Comparison of ENCODE assay signal across 19 cellular contexts in genomic region chr17:46962374-46962790, GRCh38. TPM values are rescaled to one million over a fixed set of nuclear protein-coding genes. Genes with fewer than 3 reads are reported as not detected.
DNase-seq lines count a peak whose midpoint lies in the region; ATAC-seq and FAIRE-seq lines count a peak whose summit lies in the region.
"Had no signal": no experiment of that assay in that cellular context is flagged by ENCODE, and none has a peak within 500 bp of the region (broad histone marks: within the 10 kb centered on the region; RNA-seq: fewer than 3 reads in every experiment).

No MANE protein-coding gene starts in this region.

- H3K36me3 Mint-ChIP-seq in central memory CD8-positive, alpha-beta T cell (ENCODE audit: insufficient read depth), result peaks cover 4% of the 10 kb centered on the region

- no peaks in the 10 kb centered on the region for H3K9me3 ChIP-seq in right cardiac atrium (ENCODE audit: control insufficient read depth, low read length)
- H3K9me3 ChIP-seq: ascending aorta, heart left ventricle, left lung, sigmoid colon had no signal

- H3K27me3 Mint-ChIP-seq in central memory CD8-positive, alpha-beta T cell, result no peaks in the 10 kb centered on the region

- 2% methylated on average over 1 of the region's 1 CpG for WGBS in right cardiac atrium

- peak; percentile 14 for ATAC-seq in central memory CD8-positive, alpha-beta T cell (replicated peaks; ENCODE audit: extremely low read depth, poor library complexity, severe bottlenecking)
- no peak for ATAC-seq in right cardiac atrium
- ATAC-seq: activated CD4-positive, CD25-positive, alpha-beta regulatory T cell treated with anti-CD3 and anti-CD28 coated beads, Interleukin-2, amount 50 U/mL, for 24 hours; activated T-cell treated with anti-CD3 and anti-CD28 coated beads, Interleukin-2, amount 50 U/mL, for 4 hours; left lung; naive thymus-derived CD8-positive, alpha-beta T cell; Panc1; T-cell had no signal

- FAIRE-seq in HTR-8/SVneo (lab: Jason Lieb, UNC), result peak; percentile 38

- peaks cover 5% of the 10 kb centered on the region for H3K4me1 Mint-ChIP-seq in central memory CD8-positive, alpha-beta T cell

- H3K9me3 Mint-ChIP-seq in central memory CD8-positive, alpha-beta T cell, result no peaks in the 10 kb centered on the region

- H3K27me3 ChIP-seq in right cardiac atrium (ENCODE audit: control insufficient read depth, insufficient read depth), result no peaks in the 10 kb centered on the region
- H3K27me3 ChIP-seq: ascending aorta, sigmoid colon had no signal

- no peak overlapping the region for H3K4me3 Mint-ChIP-seq in central memory CD8-positive, alpha-beta T cell
- H3K4me3 Mint-ChIP-seq: activated T-cell treated with anti-CD3 and anti-CD28 coated beads, Interleukin-2, amount 50 U/mL, for 4 hours; CD8-positive, alpha-beta memory T cell; naive thymus-derived CD8-positive, alpha-beta T cell; T-cell had no signal

- H3K27ac ChIP-seq in right cardiac atrium (ENCODE audit: low read length), result no peak overlapping the region
- H3K27ac ChIP-seq: heart left ventricle, left lung, sigmoid colon had no signal

- DNase-seq in EL (peak; percentile 73), HTR-8/SVneo (ENCODE audit: insufficient read length, low spot score) (no peak), posterior vena cava (ENCODE audit: low spot score) (peak; percentile 18), right cardiac atrium (no peak), GM19238 (ENCODE audit: insufficient read length, low spot score) (no peak), NCI-H1694 (lab: John Stamatoyannopoulos, UW) (no peak)
- DNase-seq in central memory CD8-positive, alpha-beta T cell (ENCODE audit: low spot score in 2 of 2), result no peak
- DNase-seq: activated T-cell treated with anti-CD3 and anti-CD28 coated beads, Interleukin-2, amount 50 U/mL, for 4 hours; CD8-positive, alpha-beta memory T cell; left lung; NCI-H1105; NCI-H510A; sigmoid colon; T-cell had no signal

- H3K4me3 ChIP-seq in right cardiac atrium (ENCODE audit: low read length), result no peak overlapping the region
- H3K4me3 ChIP-seq: ascending aorta, heart left ventricle, left lung, sigmoid colon had no signal

- H3K27ac Mint-ChIP-seq in central memory CD8-positive, alpha-beta T cell (ENCODE audit: low read depth), result no peak overlapping the region
- H3K27ac Mint-ChIP-seq: CD8-positive, alpha-beta memory T cell; naive thymus-derived CD8-positive, alpha-beta T cell; T-cell had no signal

- no peaks in the 10 kb centered on the region for H3K4me1 ChIP-seq in right cardiac atrium (ENCODE audit: control insufficient read depth, insufficient read depth, low read length)
- H3K4me1 ChIP-seq: left lung, sigmoid colon had no signal

- intact Hi-C loops in posterior vena cava (cut with DNase I), result no loop called here
- intact Hi-C loops in right cardiac atrium (cut with DNase I), result no loop called here

RNA-seq across cellular contexts. Expression of gene RPRML, which starts 16.7 kb away (rescaled TPM):
- total RNA-seq in posterior vena cava, result not detected
- not detected for total RNA-seq in right cardiac atrium
- polyA plus RNA-seq in right cardiac atrium, result not detected
- total RNA-seq: activated T-cell treated with anti-CD3 and anti-CD28 coated beads, Interleukin-2, amount 50 U/mL, for 4 hours; ascending aorta; CD8-positive, alpha-beta memory T cell; left lung; naive thymus-derived CD8-positive, alpha-beta T cell; T-cell had no signal
- polyA plus RNA-seq: CD8-positive, alpha-beta memory T cell; naive thymus-derived CD8-positive, alpha-beta T cell had no signal

RNA-seq across cellular contexts. Expression of gene GOSR2, which starts 39.4 kb away (rescaled TPM):
- total RNA-seq in posterior vena cava, result 10 to 100 TPM; 52.0 to 56.1 TPM
- 10 to 100 TPM; 46.6 to 69.8 (median 48.6) TPM for total RNA-seq in right cardiac atrium
- polyA plus RNA-seq in right cardiac atrium, result 29.1 TPM

Comparison
In these comparisons a context has a peak if more than half of its experiments do, and no peak if none do; other contexts are left out.
1. DNase-seq: peak in EL (single experiment) and posterior vena cava (single experiment); none in HTR-8/SVneo (single experiment), central memory CD8-positive, alpha-beta T cell (0 of 2), right cardiac atrium (0 of 3), GM19238 (single experiment) and NCI-H1694 (single experiment).